12 cellular contexts compared by ENCODE assay signal in the genomic region with DNA sequence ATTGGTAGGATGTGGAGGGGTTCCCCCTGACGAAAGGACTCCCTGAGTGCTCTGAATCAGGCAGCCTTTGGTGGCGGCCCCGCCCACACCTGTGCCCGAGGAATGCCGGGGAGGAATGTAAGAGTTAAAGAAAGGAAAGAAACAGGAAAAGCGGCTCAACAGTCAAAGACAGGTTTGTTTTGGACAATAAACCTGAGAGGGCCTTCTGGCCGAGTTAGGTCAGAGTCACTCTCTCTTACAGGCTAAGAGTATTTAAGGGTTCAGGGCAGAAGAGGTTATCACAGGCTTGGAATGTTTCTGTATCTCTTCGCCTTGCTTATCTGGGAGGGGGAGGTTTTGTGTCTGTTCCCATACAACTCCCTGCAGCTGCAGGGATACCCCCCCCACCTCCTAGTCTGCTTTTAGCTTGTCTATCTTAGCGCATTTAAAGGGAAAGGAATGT. TPM values are rescaled to one million over a fixed set of nuclear protein-coding genes. Genes with fewer than 3 reads are reported as not detected.
DNase-seq lines count a peak whose midpoint lies in the region; ATAC-seq and TF ChIP-seq lines count a peak whose summit lies in the region.
"Had no signal": no experiment of that assay in that cellular context is flagged by ENCODE, and none has a peak within 500 bp of the region (broad histone marks: within the 10 kb centered on the region; RNA-seq: fewer than 3 reads in every experiment).

No MANE protein-coding gene starts in this region.

- WGBS in stomach, 5 donors = 33 to 56% (median 51%) methylated on average over 9 of the region's 9 CpGs

- no peak for TF ChIP-seq POLR2A in stomach (IDR thresholded peaks at IDR 0.05)

- H3K36me3 Mint-ChIP-seq in endothelial cell (ENCODE audit: low read depth, unreplicated experiment) = peaks cover 37% of the 10 kb centered on the region

- no peaks in the 10 kb centered on the region for H3K9me3 ChIP-seq in RWPE2 (ENCODE audit: severe bottlenecking)
- H3K9me3 ChIP-seq in stomach = peaks cover 0 to 4% (median 0%) of the 10 kb centered on the region in 4 donors
- H3K9me3 ChIP-seq: sigmoid colon had no signal

- peak overlapping the region; percentile 64 for H3K27ac Mint-ChIP-seq in endothelial cell (ENCODE audit: unreplicated experiment)

- H3K9me3 Mint-ChIP-seq in endothelial cell (ENCODE audit: unreplicated experiment) = no peaks in the 10 kb centered on the region

- ATAC-seq in RWPE2 (ENCODE audit: low read depth) = peak; percentile 53; the same call in 2 of the 3 replicates
- no peak for ATAC-seq in SK-N-SH treated with all-trans-retinoic acid at 6 μM for 48 hours

- no peak overlapping the region for H3K4me3 Mint-ChIP-seq in endothelial cell (ENCODE audit: unreplicated experiment)
- H3K4me3 Mint-ChIP-seq: CD14-positive monocyte had no signal

- DNase-seq in RWPE2 (ENCODE audit: low spot score) (no peak), endothelial cell (ENCODE audit: low spot score) (no peak), left kidney (ENCODE audit: low read depth, low spot score) (peak; percentile 72), stomach (peak; percentile 25), T-helper 9 cell (no peak), LoVo (ENCODE audit: low spot score) (no peak)
- DNase-seq: KG1, NCI-H1694 treated with DMSO at 0.1 percent for 48 hours, NCI-H774, sigmoid colon had no signal

- H3K27me3 ChIP-seq in RWPE2 (ENCODE audit: insufficient read depth, poor library complexity, severe bottlenecking) = no peaks in the 10 kb centered on the region
- no peaks in the 10 kb centered on the region for H3K27me3 ChIP-seq in stomach
- H3K27me3 ChIP-seq: sigmoid colon had no signal

- H3K4me3 ChIP-seq in RWPE2 (ENCODE audit: severe bottlenecking) (no peak overlapping the region), stomach (no peak overlapping the region)
- H3K4me3 ChIP-seq: sigmoid colon had no signal

- H3K27ac ChIP-seq in RWPE2 (ENCODE audit: poor library complexity, severe bottlenecking) = no peak overlapping the region
- no peak overlapping the region for H3K27ac ChIP-seq in stomach
- H3K27ac ChIP-seq: sigmoid colon had no signal

- intact Hi-C loops in stomach (cut with DNase I; ENCODE audit: low total_unique reads) = no loop called here

- H3K36me3 ChIP-seq in RWPE2 (ENCODE audit: low read depth) = peaks cover 85% of the 10 kb centered on the region
- H3K36me3 ChIP-seq in stomach = peaks cover 51 to 86% (median 76%) of the 10 kb centered on the region in 4 donors

- H3K4me1 ChIP-seq in RWPE2 (ENCODE audit: insufficient read depth, poor library complexity, severe bottlenecking) (no peaks in the 10 kb centered on the region), stomach (peaks cover 0 to 18% (median 9%) of the 10 kb centered on the region in 4 donors)
- H3K4me1 ChIP-seq: sigmoid colon had no signal

- peaks cover 13% of the 10 kb centered on the region for H3K4me1 Mint-ChIP-seq in endothelial cell (ENCODE audit: unreplicated experiment)
- H3K4me1 Mint-ChIP-seq: CD14-positive monocyte had no signal

- no peak for TF ChIP-seq EP300 in stomach (IDR thresholded peaks at IDR 0.05)

- H3K27me3 Mint-ChIP-seq in endothelial cell (ENCODE audit: unreplicated experiment) = peaks cover 4% of the 10 kb centered on the region

- TF ChIP-seq CTCF in RWPE2 (IDR thresholded peaks at IDR 0.05; ENCODE audit: poor library complexity, severe bottlenecking) (no peak), endothelial cell (IDR thresholded peaks at IDR 0.05; ENCODE audit: unreplicated experiment) (no peak), stomach (IDR thresholded peaks at IDR 0.05) (no peak)

TF ChIP-seq in SK-N-SH treated with all-trans-retinoic acid at 6 μM for 48 hours, 23 proteins besides CTCF, POLR2A, EP300 and RAD21:
- TF ChIP-seq, protein P1, sequence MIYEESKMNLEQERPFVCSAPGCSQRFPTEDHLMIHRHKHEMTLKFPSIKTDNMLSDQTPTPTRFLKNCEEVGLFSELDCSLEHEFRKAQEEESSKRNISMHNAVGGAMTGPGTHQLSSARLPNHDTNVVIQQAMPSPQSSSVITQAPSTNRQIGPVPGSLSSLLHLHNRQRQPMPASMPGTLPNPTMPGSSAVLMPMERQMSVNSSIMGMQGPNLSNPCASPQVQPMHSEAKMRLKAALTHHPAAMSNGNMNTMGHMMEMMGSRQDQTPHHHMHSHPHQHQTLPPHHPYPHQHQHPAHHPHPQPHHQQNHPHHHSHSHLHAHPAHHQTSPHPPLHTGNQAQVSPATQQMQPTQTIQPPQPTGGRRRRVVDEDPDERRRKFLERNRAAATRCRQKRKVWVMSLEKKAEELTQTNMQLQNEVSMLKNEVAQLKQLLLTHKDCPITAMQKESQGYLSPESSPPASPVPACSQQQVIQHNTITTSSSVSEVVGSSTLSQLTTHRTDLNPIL (CRISPR knock-in tag; IDR thresholded peaks at IDR 0.05; ENCODE audit: low read depth) = no peak
- TF ChIP-seq TCF4 (CRISPR knock-in tag; IDR thresholded peaks at IDR 0.05; ENCODE audit: borderline replicate concordance) (no peak), OSR1 (CRISPR knock-in tag; IDR thresholded peaks at IDR 0.05) (no peak), SNAI2 (CRISPR knock-in tag; IDR thresholded peaks at IDR 0.05) (no peak), ARNTL (CRISPR knock-in tag; IDR thresholded peaks at IDR 0.05; ENCODE audit: borderline replicate concordance, low read depth) (no peak), ESRRG (CRISPR knock-in tag; IDR thresholded peaks at IDR 0.05) (no peak), CSDC2 (CRISPR knock-in tag; IDR thresholded peaks at IDR 0.05) (no peak), ZNF70 (CRISPR knock-in tag; IDR thresholded peaks at IDR 0.05) (no peak), ZFP30 (CRISPR knock-in tag; IDR thresholded peaks at IDR 0.05) (no peak), ZFP3 (CRISPR knock-in tag; IDR thresholded peaks at IDR 0.05) (no peak)
- TF ChIP-seq, protein P2, sequence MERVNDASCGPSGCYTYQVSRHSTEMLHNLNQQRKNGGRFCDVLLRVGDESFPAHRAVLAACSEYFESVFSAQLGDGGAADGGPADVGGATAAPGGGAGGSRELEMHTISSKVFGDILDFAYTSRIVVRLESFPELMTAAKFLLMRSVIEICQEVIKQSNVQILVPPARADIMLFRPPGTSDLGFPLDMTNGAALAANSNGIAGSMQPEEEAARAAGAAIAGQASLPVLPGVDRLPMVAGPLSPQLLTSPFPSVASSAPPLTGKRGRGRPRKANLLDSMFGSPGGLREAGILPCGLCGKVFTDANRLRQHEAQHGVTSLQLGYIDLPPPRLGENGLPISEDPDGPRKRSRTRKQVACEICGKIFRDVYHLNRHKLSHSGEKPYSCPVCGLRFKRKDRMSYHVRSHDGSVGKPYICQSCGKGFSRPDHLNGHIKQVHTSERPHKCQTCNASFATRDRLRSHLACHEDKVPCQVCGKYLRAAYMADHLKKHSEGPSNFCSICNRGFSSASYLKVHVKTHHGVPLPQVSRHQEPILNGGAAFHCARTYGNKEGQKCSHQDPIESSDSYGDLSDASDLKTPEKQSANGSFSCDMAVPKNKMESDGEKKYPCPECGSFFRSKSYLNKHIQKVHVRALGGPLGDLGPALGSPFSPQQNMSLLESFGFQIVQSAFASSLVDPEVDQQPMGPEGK (CRISPR knock-in tag; IDR thresholded peaks at IDR 0.05; ENCODE audit: borderline replicate concordance) = no peak
- TF ChIP-seq, protein P3, sequence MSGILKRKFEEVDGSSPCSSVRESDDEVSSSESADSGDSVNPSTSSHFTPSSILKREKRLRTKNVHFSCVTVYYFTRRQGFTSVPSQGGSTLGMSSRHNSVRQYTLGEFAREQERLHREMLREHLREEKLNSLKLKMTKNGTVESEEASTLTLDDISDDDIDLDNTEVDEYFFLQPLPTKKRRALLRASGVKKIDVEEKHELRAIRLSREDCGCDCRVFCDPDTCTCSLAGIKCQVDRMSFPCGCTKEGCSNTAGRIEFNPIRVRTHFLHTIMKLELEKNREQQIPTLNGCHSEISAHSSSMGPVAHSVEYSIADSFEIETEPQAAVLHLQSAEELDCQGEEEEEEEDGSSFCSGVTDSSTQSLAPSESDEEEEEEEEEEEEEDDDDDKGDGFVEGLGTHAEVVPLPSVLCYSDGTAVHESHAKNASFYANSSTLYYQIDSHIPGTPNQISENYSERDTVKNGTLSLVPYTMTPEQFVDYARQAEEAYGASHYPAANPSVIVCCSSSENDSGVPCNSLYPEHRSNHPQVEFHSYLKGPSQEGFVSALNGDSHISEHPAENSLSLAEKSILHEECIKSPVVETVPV (CRISPR knock-in tag; IDR thresholded peaks at IDR 0.05) = no peak

RNA-seq across cellular contexts. Expression of a gene that starts 32.9 kb away (rescaled TPM):
- total RNA-seq in endothelial cell (ENCODE audit: unreplicated experiment) (115 TPM), stomach (100 to 1,000 TPM in 3 of 5 donors, 10 to 100 TPM in 1, 1 to 10 TPM in 1; 5.8 to 294 (median 102) TPM)
- 100 to 1,000 TPM; 183 to 208 (median 196) TPM for polyA plus RNA-seq in stomach

RNA-seq across cellular contexts. Expression of a gene that starts 38.2 kb away (rescaled TPM):
- 0.77 TPM for total RNA-seq in endothelial cell (ENCODE audit: unreplicated experiment)
- total RNA-seq in stomach = 10 to 100 TPM in 1 of 5 donors, 1 to 10 TPM in 4; 3.1 to 14.6 (median 8.1) TPM
- 1 to 10 TPM; 3.4 to 5.2 (median 3.9) TPM for polyA plus RNA-seq in stomach

RNA-seq across cellular contexts. Expression of a gene that starts 51.7 kb away (rescaled TPM):
- 29.5 TPM for total RNA-seq in endothelial cell (ENCODE audit: unreplicated experiment)
- total RNA-seq in stomach = 10 to 100 TPM in 3 of 5 donors, 1 to 10 TPM in 2; 2.9 to 62.2 (median 25.4) TPM
- 10 to 100 TPM in 2 of 3 donors, 1 to 10 TPM in 1; 7.8 to 16.7 (median 13.3) TPM for polyA plus RNA-seq in stomach

Comparison
In these comparisons a context has a peak if more than half of its experiments do, and no peak if none do; other contexts are left out.
1. DNase-seq: peak in left kidney (single experiment) and stomach (single experiment); none in RWPE2 (single experiment), endothelial cell (single experiment), T-helper 9 cell (single experiment) and LoVo (single experiment).